Comparison of ENCODE assay signal across 9 cellular contexts in the genomic region with DNA sequence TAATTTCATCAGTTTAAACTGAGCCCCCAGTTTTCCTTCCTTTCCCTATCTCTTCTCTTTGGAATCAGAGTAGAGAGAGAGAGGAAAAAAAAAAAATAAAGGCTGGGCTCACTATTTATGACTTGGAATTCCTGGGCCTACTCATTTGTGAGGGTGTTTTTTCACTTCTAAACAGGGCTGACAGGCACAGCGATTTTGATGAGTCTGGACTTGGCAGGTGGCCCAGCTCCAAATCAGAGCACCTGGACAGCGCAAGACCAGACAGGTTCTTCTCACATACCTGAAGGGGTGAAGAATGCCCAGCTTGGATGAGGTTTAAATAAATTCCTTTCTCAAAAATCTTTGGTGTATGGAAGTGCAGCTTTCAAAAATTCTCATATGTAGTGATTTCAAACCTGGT.
A peak's percentile ranks its signal among the peaks of the same experiment; 100 is the strongest.
DNase-seq lines count a peak whose midpoint lies in the region; ATAC-seq and TF ChIP-seq lines count a peak whose summit lies in the region.
"Had no signal": no experiment of that assay in that cellular context is flagged by ENCODE, and none has a peak within 500 bp of the region (broad histone marks: within the 10 kb centered on the region; RNA-seq: fewer than 3 reads in every experiment).

No MANE protein-coding gene starts in this region.

- H2AFZ ChIP-seq in fibroblast of lung (ENCODE audit: low read length), result no peak overlapping the region

- no peak overlapping the region for H3K27ac Mint-ChIP-seq in activated CD4-positive, alpha-beta T cell treated with anti-CD3 and anti-CD28 coated beads, Interleukin-2, amount 10 ng/mL, durations not matched to agents 24 days and 14 days

- DNase-seq in EL, result peak; percentile 47
- no peak for DNase-seq in Panc1 (ENCODE audit: low read depth, low spot score)
- peak in 1 of 2 donors; percentile 60 for DNase-seq in fibroblast of lung (ENCODE audit: low read depth in 2 of 2)
- no peak for DNase-seq in activated CD4-positive, alpha-beta T cell treated with anti-CD3 and anti-CD28 coated beads, Interleukin-2, amount 10 ng/mL, durations not matched to agents 24 days and 14 days
- no peak for DNase-seq in germinal center (ENCODE audit: low spot score)
- no peak for DNase-seq in NCI-H1930 (lab: John Stamatoyannopoulos, UW)

- no peaks in the 10 kb centered on the region for H3K4me1 Mint-ChIP-seq in activated CD4-positive, alpha-beta T cell treated with anti-CD3 and anti-CD28 coated beads, Interleukin-2, amount 10 ng/mL, durations not matched to agents 24 days and 14 days

- ATAC-seq in Panc1, result peak; percentile 54
- no peak for ATAC-seq in GM18868 (IDR thresholded peaks at IDR 0.05; ENCODE audit: unreplicated experiment)

- H3K27me3 Mint-ChIP-seq in activated CD4-positive, alpha-beta T cell treated with anti-CD3 and anti-CD28 coated beads, Interleukin-2, amount 10 ng/mL, durations not matched to agents 24 days and 14 days, result peaks cover 31% of the 10 kb centered on the region

- POLR2A ChIA-PET in Panc1 (lab: Charles Lee), result no interaction called here

- H3K4me1 ChIP-seq in Panc1 (ENCODE audit: control insufficient read depth, insufficient read depth, low read length) (peaks cover 50% of the 10 kb centered on the region), fibroblast of lung (ENCODE audit: control insufficient read depth, extremely low read depth, insufficient read depth, low read length) (peaks cover 44% of the 10 kb centered on the region), rectal smooth muscle tissue (ENCODE audit: control insufficient read depth, insufficient read depth, low read length) (peaks cover 44% of the 10 kb centered on the region)

- CTCF ChIA-PET in Panc1 (lab: Charles Lee), result no interaction called here

- intact Hi-C loops in Panc1 (cut with micrococcal nuclease; ENCODE audit: unreplicated experiment), result loop anchor here (10.0 kb wide), 2 partner anchors 120 to 260 kb away; a partner anchor contains a TSS
- intact Hi-C loops in activated CD4-positive, alpha-beta T cell treated with anti-CD3 and anti-CD28 coated beads, Interleukin-2, amount 10 ng/mL, durations not matched to agents 24 days and 14 days (cut with micrococcal nuclease), result no loop called here

- H3K9me3 Mint-ChIP-seq in activated CD4-positive, alpha-beta T cell treated with anti-CD3 and anti-CD28 coated beads, Interleukin-2, amount 10 ng/mL, durations not matched to agents 24 days and 14 days, result no peaks in the 10 kb centered on the region
- H3K9me3 Mint-ChIP-seq: neural crest cell had no signal

- TF ChIP-seq CTCF in Panc1 (IDR thresholded peaks at IDR 0.05), result no peak
- TF ChIP-seq CTCF in fibroblast of lung (conservative IDR thresholded peaks at IDR 0.05 in 1 of 2, IDR thresholded peaks at IDR 0.05 in 1 of 2; ENCODE audit: low read depth in 1 of 2, low read length in 2 of 2), result no peak

- H3K36me3 ChIP-seq in Panc1 (ENCODE audit: control insufficient read depth, insufficient read depth, low read length), result no peaks in the 10 kb centered on the region
- no peaks in the 10 kb centered on the region for H3K36me3 ChIP-seq in fibroblast of lung (ENCODE audit: control insufficient read depth, insufficient read depth, low read length)
- no peaks in the 10 kb centered on the region for H3K36me3 ChIP-seq in rectal smooth muscle tissue (ENCODE audit: control insufficient read depth, insufficient read depth, low read length)

- no peak overlapping the region for H3K4me3 ChIP-seq in Panc1 (ENCODE audit: low read depth in 2 of 2, low read length in 2 of 2)
- no peak overlapping the region for H3K4me3 ChIP-seq in fibroblast of lung (replicated peaks in 1 of 4; ENCODE audit: control extremely low read depth in 1 of 4, insufficient read depth in 1 of 4, low read depth in 3 of 4, low read length in 4 of 4)
- no peak overlapping the region for H3K4me3 ChIP-seq in rectal smooth muscle tissue (ENCODE audit: low read length)

- H3K27me3 ChIP-seq in Panc1 (ENCODE audit: control insufficient read depth, insufficient read depth, low read length) (no peaks in the 10 kb centered on the region), fibroblast of lung (ENCODE audit: control insufficient read depth, insufficient read depth, low read length) (no peaks in the 10 kb centered on the region), rectal smooth muscle tissue (ENCODE audit: control insufficient read depth, insufficient read depth, low read length) (no peaks in the 10 kb centered on the region)

- peak overlapping the region; percentile 65 for H3K4me2 ChIP-seq in fibroblast of lung (ENCODE audit: extremely low read depth, insufficient read depth, low read length)

- no peaks in the 10 kb centered on the region for H4K20me1 ChIP-seq in fibroblast of lung (ENCODE audit: control insufficient read depth, extremely low read depth, insufficient read depth, low read length)

- H3K9ac ChIP-seq in fibroblast of lung (ENCODE audit: insufficient read depth, low read length) (no peak overlapping the region), rectal smooth muscle tissue (ENCODE audit: low read length) (no peak overlapping the region)

- H3K27ac ChIP-seq in Panc1 (ENCODE audit: low read length), result peak overlapping the region; percentile 81
- peak overlapping the region; percentile 77 for H3K27ac ChIP-seq in fibroblast of lung (ENCODE audit: insufficient read depth, low read length)
- peak overlapping the region; percentile 61 for H3K27ac ChIP-seq in rectal smooth muscle tissue (ENCODE audit: low read depth, low read length)

- H3K4me3 Mint-ChIP-seq in activated CD4-positive, alpha-beta T cell treated with anti-CD3 and anti-CD28 coated beads, Interleukin-2, amount 10 ng/mL, durations not matched to agents 24 days and 14 days, result no peak overlapping the region
- H3K4me3 Mint-ChIP-seq: neural crest cell had no signal

- H3K79me2 ChIP-seq in fibroblast of lung (ENCODE audit: control insufficient read depth, insufficient read depth, low read length), result peaks cover 13% of the 10 kb centered on the region

- H3K36me3 Mint-ChIP-seq in activated CD4-positive, alpha-beta T cell treated with anti-CD3 and anti-CD28 coated beads, Interleukin-2, amount 10 ng/mL, durations not matched to agents 24 days and 14 days (ENCODE audit: low read depth), result no peaks in the 10 kb centered on the region

- H3K9me3 ChIP-seq in Panc1 (ENCODE audit: control insufficient read depth, insufficient read depth, low read depth, low read length) (no peaks in the 10 kb centered on the region), fibroblast of lung (ENCODE audit: control insufficient read depth, insufficient read depth, low read depth, low read length) (no peaks in the 10 kb centered on the region)

- BruUV-seq in Panc1 (replicated peaks; lab: Mats Ljungman, UMichigan), result no TSS peak

- in situ Hi-C loops in Panc1 (cut with HindIII; ENCODE audit: low pct_unique_long_range_greater_than_20kb, low sequenced_read_pairs), result no loop called here
